ENCODE assay signal across 12 cellular contexts in the genomic region with DNA sequence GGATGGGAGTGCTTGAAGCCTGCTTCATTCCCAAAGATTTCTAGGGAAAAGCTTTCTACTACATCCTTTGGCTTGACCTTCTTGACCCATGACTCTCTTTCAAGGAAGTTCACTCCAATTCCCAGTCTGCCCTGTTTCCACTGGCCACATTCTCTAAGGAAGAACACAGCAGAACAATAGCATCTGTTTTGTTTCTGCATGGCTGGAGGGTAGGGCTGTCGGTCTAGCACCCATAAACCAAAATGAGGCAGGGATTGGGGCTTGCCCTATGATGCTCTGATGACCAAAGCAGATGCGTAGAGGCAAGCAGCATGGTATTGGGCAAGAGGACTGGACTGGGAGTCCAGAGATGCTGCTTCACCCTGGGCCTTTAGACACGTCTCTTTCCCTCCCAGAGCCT. TPM values are rescaled to one million over a fixed set of nuclear protein-coding genes. Genes with fewer than 3 reads are reported as not detected.
DNase-seq lines count a peak whose midpoint lies in the region; ATAC-seq and TF ChIP-seq lines count a peak whose summit lies in the region.
"Had no signal": no experiment of that assay in that cellular context is flagged by ENCODE, and none has a peak within 500 bp of the region (broad histone marks: within the 10 kb centered on the region; RNA-seq: fewer than 3 reads in every experiment).

No MANE protein-coding gene starts in this region.

- no peak overlapping the region for H4K5ac ChIP-seq in mesendoderm (ENCODE audit: low read length)

- no peak overlapping the region for H3K18ac ChIP-seq in mesendoderm (ENCODE audit: low read length)

- intact Hi-C loops in CD8-positive, alpha-beta T cell (cut with DNase I, micrococcal nuclease), result loop anchor here (5.0 kb wide), 2 partner anchors 776 to 861 kb away; partner anchors contain the start of genes CRAT (in 1 of the 2), PTPA (in 1 of the 2) and SH3GLB2 (in 1 of the 2)

- no peaks in the 10 kb centered on the region for H3K79me2 ChIP-seq in mesendoderm (ENCODE audit: control insufficient read depth, insufficient read depth, low read length)

- H3K9me3 ChIP-seq in CD8-positive, alpha-beta T cell (ENCODE audit: low read length), result no peaks in the 10 kb centered on the region
- H3K9me3 ChIP-seq: spleen had no signal

- CTCF ChIA-PET in CD8-positive, alpha-beta T cell (lab: Charles Lee), result no interaction called here

- no peak overlapping the region for H3K23ac ChIP-seq in mesendoderm (ENCODE audit: low read length)

- POLR2A ChIA-PET in CD8-positive, alpha-beta T cell (lab: Charles Lee), result interaction anchor here (2.2 kb wide), 1 partner anchor 24 kb away, joined by 13 read pairs; the partner anchor contains the start of genes GOLGA2 and SWI5

- H2BK120ac ChIP-seq in mesendoderm (ENCODE audit: low read depth, low read length), result no peak overlapping the region

- no peak overlapping the region for H2BK5ac ChIP-seq in mesendoderm (ENCODE audit: low read length)

- H3K27me3 ChIP-seq in CD8-positive, alpha-beta T cell (ENCODE audit: insufficient read depth, low read length), result no peaks in the 10 kb centered on the region
- H3K27me3 ChIP-seq in mesendoderm (ENCODE audit: insufficient read depth, low read length, poor library complexity), result no peaks in the 10 kb centered on the region

- peak overlapping the region; percentile 50 for H3K4me3 Mint-ChIP-seq in CD8-positive, alpha-beta T cell

- peak overlapping the region; percentile 87 for H3K56ac ChIP-seq in mesendoderm (ENCODE audit: low read length)

- no peak overlapping the region for H2AK5ac ChIP-seq in mesendoderm (ENCODE audit: low read length)

- no CpG with 5 or more reads among the region's 3 CpGs for WGBS in mesendoderm (ENCODE audit: extremely low coverage, insufficient coverage, low lambda C conversion rate)

- H3K9ac ChIP-seq in mesendoderm (ENCODE audit: low read length), result peak overlapping the region; percentile 69

- DNase-seq in CD8-positive, alpha-beta T cell, result no peak
- DNase-seq in HFF-Myc (ENCODE audit: extremely low read depth, low read depth) (no peak), cardiac fibroblast (ENCODE audit: low read depth in 2 of 2) (peak; percentile 30 to 34), mesendoderm (no peak), COLO829 (ENCODE audit: low spot score) (no peak), NCI-H1436 (lab: John Stamatoyannopoulos, UW) (no peak), NCI-H1105 (lab: John Stamatoyannopoulos, UW) (no peak)
- DNase-seq: Kasumi-1, SHP77 treated with DMSO at 0.1 percent for 48 hours, spleen had no signal

- peaks cover 5% of the 10 kb centered on the region for H3K79me1 ChIP-seq in mesendoderm (ENCODE audit: low read length)

- H4K8ac ChIP-seq in mesendoderm (ENCODE audit: low read depth, low read length), result no peak overlapping the region

- no peaks in the 10 kb centered on the region for H3K36me3 ChIP-seq in CD8-positive, alpha-beta T cell (ENCODE audit: insufficient read depth, low read length)
- H3K36me3 ChIP-seq in mesendoderm (ENCODE audit: control insufficient read depth, insufficient read depth, low read length), result no peaks in the 10 kb centered on the region

- H3K27me3 Mint-ChIP-seq in CD8-positive, alpha-beta T cell (ENCODE audit: low read depth), result no peaks in the 10 kb centered on the region

- H3K4me1 ChIP-seq in CD8-positive, alpha-beta T cell (ENCODE audit: insufficient read depth, low read length), result peaks cover 13% of the 10 kb centered on the region
- peaks cover 3% of the 10 kb centered on the region for H3K4me1 ChIP-seq in mesendoderm (ENCODE audit: control insufficient read depth, low read depth, low read length)

- no peak overlapping the region for H3K4me2 ChIP-seq in mesendoderm (ENCODE audit: low read length)

- H3K9me3 Mint-ChIP-seq in CD8-positive, alpha-beta T cell, result no peaks in the 10 kb centered on the region
- H3K9me3 Mint-ChIP-seq: brain had no signal

- H3K4me3 ChIP-seq in CD8-positive, alpha-beta T cell (ENCODE audit: low read depth, low read length), result no peak overlapping the region
- peak overlapping the region; percentile 43 for H3K4me3 ChIP-seq in HFF-Myc (replicated peaks; ENCODE audit: low read depth, low read length)
- no peak overlapping the region for H3K4me3 ChIP-seq in cardiac fibroblast (replicated peaks in 1 of 2; ENCODE audit: low read depth in 2 of 2, low read length in 2 of 2)
- H3K4me3 ChIP-seq in mesendoderm (ENCODE audit: low read length), result no peak overlapping the region

- no peak overlapping the region for H3K27ac ChIP-seq in CD8-positive, alpha-beta T cell (ENCODE audit: low read depth, low read length)
- H3K27ac ChIP-seq in mesendoderm (ENCODE audit: low read depth, low read length), result no peak overlapping the region
- H3K27ac ChIP-seq: spleen had no signal

- no peak for ATAC-seq in CD8-positive, alpha-beta T cell
- ATAC-seq in HG03135 (IDR thresholded peaks at IDR 0.05; ENCODE audit: unreplicated experiment), result no peak

- H3K4me1 Mint-ChIP-seq in CD8-positive, alpha-beta T cell (ENCODE audit: low read depth), result peaks cover 13% of the 10 kb centered on the region

- H2BK15ac ChIP-seq in mesendoderm (replicated peaks; ENCODE audit: low read depth), result no peak overlapping the region

- TF ChIP-seq CTCF in CD8-positive, alpha-beta T cell (IDR thresholded peaks at IDR 0.05), result no peak
- TF ChIP-seq CTCF in HFF-Myc (IDR thresholded peaks at IDR 0.05; ENCODE audit: low read depth, low read length, missing control alignments) (no peak), cardiac fibroblast (IDR thresholded peaks at IDR 0.05; ENCODE audit: low read depth, low read length) (no peak)

- no peaks in the 10 kb centered on the region for H3K36me3 Mint-ChIP-seq in CD8-positive, alpha-beta T cell

- H3K4ac ChIP-seq in mesendoderm (ENCODE audit: low read depth, low read length), result no peak overlapping the region

- H3K27ac Mint-ChIP-seq in CD8-positive, alpha-beta T cell, result no peak overlapping the region

RNA-seq across cellular contexts. Expression of gene GOLGA2, which starts 24.1 kb away (rescaled TPM):
- total RNA-seq in CD8-positive, alpha-beta T cell, result 10 to 100 TPM; 49.9 to 59.0 TPM
- polyA plus RNA-seq in mesendoderm (2013, experiment 1 of 2), result 27.1 TPM
- 28.3 TPM for polyA plus RNA-seq in mesendoderm (2013, experiment 2 of 2)

RNA-seq across cellular contexts. Expression of gene SWI5, which starts 24.4 kb away (rescaled TPM):
- total RNA-seq in CD8-positive, alpha-beta T cell, result 1 to 10 TPM; 3.5 to 4.3 TPM
- polyA plus RNA-seq in mesendoderm (2013, experiment 1 of 2), result 24.0 TPM
- polyA plus RNA-seq in mesendoderm (2013, experiment 2 of 2), result 25.1 TPM

RNA-seq across cellular contexts. Expression of gene DNM1, which starts 48.5 kb away (rescaled TPM):
- total RNA-seq in CD8-positive, alpha-beta T cell, result 1 to 10 TPM; 1.4 to 1.5 TPM
- 9.5 TPM for polyA plus RNA-seq in mesendoderm (2013, experiment 1 of 2)
- polyA plus RNA-seq in mesendoderm (2013, experiment 2 of 2), result 8.9 TPM

Comparison
In these comparisons a context has a peak if more than half of its experiments do, and no peak if none do; other contexts are left out.
1. DNase-seq: peak in cardiac fibroblast (2 of 2); none in CD8-positive, alpha-beta T cell (0 of 7), HFF-Myc (single experiment), mesendoderm (single experiment), COLO829 (single experiment), NCI-H1436 (single experiment) and NCI-H1105 (single experiment).